15 cellular contexts compared by ENCODE assay signal in the genomic region with DNA sequence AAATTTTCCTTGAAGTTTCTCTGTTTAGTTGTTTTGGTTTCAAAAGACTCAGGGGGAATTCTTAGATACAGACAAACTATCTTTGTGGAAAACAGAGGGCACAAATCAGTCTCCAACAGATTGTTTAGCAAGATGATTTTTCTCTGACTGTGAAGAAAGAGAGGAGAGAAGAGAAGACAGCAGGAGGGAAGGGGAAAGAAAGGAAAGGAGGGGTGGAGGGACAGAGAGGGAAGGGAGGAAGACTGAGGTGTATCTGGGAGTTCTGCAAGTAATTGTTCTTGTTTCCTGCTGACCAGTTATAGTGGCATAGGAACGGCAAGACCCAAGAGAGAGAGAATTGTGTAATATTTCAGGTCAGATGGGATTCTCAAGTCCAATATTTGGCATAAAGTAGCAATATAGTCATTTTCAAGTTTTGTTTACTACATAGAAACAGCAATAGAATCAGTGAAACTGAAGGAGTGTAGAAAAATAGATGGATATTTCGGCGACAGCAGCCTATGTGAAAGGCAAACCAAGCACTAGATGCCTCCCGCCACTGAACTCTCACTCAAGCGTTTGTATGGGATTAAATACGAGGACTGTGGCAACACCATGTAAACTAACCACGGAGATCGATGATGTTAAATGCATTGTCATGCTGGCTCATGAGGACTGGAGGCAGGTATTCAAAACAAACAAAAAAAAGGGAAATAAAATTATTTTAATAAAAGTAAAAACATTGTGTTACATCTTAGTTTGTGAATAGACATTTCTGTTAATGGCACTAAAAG.
"Had no signal": no experiment of that assay in that cellular context is flagged by ENCODE, and none has a peak within 500 bp of the region (broad histone marks: within the 10 kb centered on the region; RNA-seq: fewer than 3 reads in every experiment).

No MANE protein-coding gene starts in this region.

- H3K36me3 ChIP-seq: colonic mucosa, esophagus squamous epithelium, upper lobe of left lung had no signal

- H3K9me3 ChIP-seq: colonic mucosa, esophagus squamous epithelium, upper lobe of left lung had no signal

- H3K27ac ChIP-seq: colonic mucosa, esophagus squamous epithelium, hepatocyte, upper lobe of left lung had no signal

- H3K4me3 ChIP-seq: colonic mucosa, esophagus squamous epithelium, hepatocyte, upper lobe of left lung had no signal

- H3K4me2 ChIP-seq: hepatocyte had no signal

- H3K4me1 ChIP-seq: colonic mucosa, esophagus squamous epithelium, upper lobe of left lung had no signal

- H3K27me3 ChIP-seq: colonic mucosa, esophagus squamous epithelium, hepatocyte, upper lobe of left lung had no signal

- H2AFZ ChIP-seq: hepatocyte had no signal

- DNase-seq: activated CD4-positive, alpha-beta T cell treated with anti-CD3 and anti-CD28 coated beads for 1 hour; activated CD4-positive, alpha-beta T cell treated with anti-CD3 and anti-CD28 coated beads, Interleukin-2, amount 50 U/mL, for 48 hours; activated CD8-positive, alpha-beta memory T cell treated with anti-CD3 and anti-CD28 coated beads, Interleukin-2, amount 10 ng/mL, durations not matched to agents 7 days and 5 days; activated T-cell treated with anti-CD3 and anti-CD28 coated beads, Interleukin-2, amount 50 U/mL, for 24 hours; amygdala; central memory CD4-positive, alpha-beta T cell; colonic mucosa; esophagus squamous epithelium; midbrain; stimulated activated CD4-positive, alpha-beta T cell treated with anti-CD3 and anti-CD28 coated beads, Interleukin-1b, Interleukin-23, amount 100 ng/mL, for 48 hours; stimulated activated naive CD8-positive, alpha-beta T cell treated with anti-CD3 and anti-CD28 coated beads, Interleukin-15, amount 100 ng/mL, for 72 hours; T-cell; T1000; upper lobe of left lung had no signal
